ENCODE assay signal across 8 cellular contexts in genomic region chr14:78902010-78902623, GRCh38.
A peak's percentile ranks its signal among the peaks of the same experiment; 100 is the strongest.
DNase-seq lines count a peak whose midpoint lies in the region; ATAC-seq and TF ChIP-seq lines count a peak whose summit lies in the region.

No MANE protein-coding gene starts in this region.

- no peaks in the 10 kb centered on the region for H3K36me3 Mint-ChIP-seq in neural progenitor cell
- H3K36me3 Mint-ChIP-seq in stimulated activated naive B cell treated with anti-CD40 and anti-IgM and Interleukin-4, amounts not matched to agents 10 μg/mL and 1 μg/mL and 100 μg/mL, for 72 hours: no peaks in the 10 kb centered on the region

- ATAC-seq in HG03196 (IDR thresholded peaks at IDR 0.05; ENCODE audit: unreplicated experiment): no peak
- ATAC-seq in HG03432 (IDR thresholded peaks at IDR 0.05; ENCODE audit: unreplicated experiment): no peak
- no peak for ATAC-seq in stimulated activated naive B cell treated with anti-CD40 and anti-IgM and Interleukin-4, amounts not matched to agents 10 μg/mL and 1 μg/mL and 100 μg/mL, for 72 hours (replicated peaks)

- H3K4me2 ChIP-seq in neural progenitor cell: peak overlapping the region; percentile 27

- no peak overlapping the region for H3K27ac Mint-ChIP-seq in neural progenitor cell
- H3K27ac Mint-ChIP-seq in stimulated activated naive B cell treated with anti-CD40 and anti-IgM and Interleukin-4, amounts not matched to agents 10 μg/mL and 1 μg/mL and 100 μg/mL, for 72 hours: no peak overlapping the region

- H3K27me3 ChIP-seq in neural progenitor cell: no peaks in the 10 kb centered on the region

- no peak overlapping the region for H3K27ac ChIP-seq in neural progenitor cell

- POLR2A ChIA-PET in AG04449 (lab: Yijun Ruan, JAX): interaction anchor here (0.7 kb wide), 1 partner anchor 144 kb away, joined by 3 read pairs; no protein-coding TSS in a partner anchor

- H3K9me3 Mint-ChIP-seq in neural progenitor cell: no peaks in the 10 kb centered on the region
- no peaks in the 10 kb centered on the region for H3K9me3 Mint-ChIP-seq in stimulated activated naive B cell treated with anti-CD40 and anti-IgM and Interleukin-4, amounts not matched to agents 10 μg/mL and 1 μg/mL and 100 μg/mL, for 72 hours

- peaks cover 14% of the 10 kb centered on the region for H3K4me1 ChIP-seq in neural progenitor cell

- peaks cover 2% of the 10 kb centered on the region for H3K4me1 Mint-ChIP-seq in neural progenitor cell
- no peaks in the 10 kb centered on the region for H3K4me1 Mint-ChIP-seq in stimulated activated naive B cell treated with anti-CD40 and anti-IgM and Interleukin-4, amounts not matched to agents 10 μg/mL and 1 μg/mL and 100 μg/mL, for 72 hours

- H3K4me3 ChIP-seq in AG04449 (ENCODE audit: low read depth, low read length) (no peak overlapping the region), choroid plexus epithelial cell (ENCODE audit: low read depth, low read length) (no peak overlapping the region), neural progenitor cell (no peak overlapping the region)

- no peaks in the 10 kb centered on the region for H3K9me3 ChIP-seq in neural progenitor cell (ENCODE audit: low read depth)

- peak overlapping the region; percentile 98 for H2AFZ ChIP-seq in neural progenitor cell (replicated peaks)

- peaks cover 3% of the 10 kb centered on the region for H3F3A ChIP-seq in neural progenitor cell (ENCODE audit: low read depth)

- H3K4me3 Mint-ChIP-seq in neural progenitor cell: no peak overlapping the region
- H3K4me3 Mint-ChIP-seq in stimulated activated naive B cell treated with anti-CD40 and anti-IgM and Interleukin-4, amounts not matched to agents 10 μg/mL and 1 μg/mL and 100 μg/mL, for 72 hours: no peak overlapping the region

- H4K20me1 ChIP-seq in neural progenitor cell (ENCODE audit: low read depth): no peaks in the 10 kb centered on the region

- CTCF ChIA-PET in AG04449 (lab: Yijun Ruan, JAX): interaction anchor here (0.6 to 2.9 kb wide), 12 partner anchors 11 to 643 kb away, joined by 3 to 12 read pairs (median 4); no protein-coding TSS in a partner anchor

- H3K79me2 ChIP-seq in neural progenitor cell (ENCODE audit: low read depth): no peaks in the 10 kb centered on the region

- TF ChIP-seq CTCF in AG04449 (IDR thresholded peaks at IDR 0.05; ENCODE audit: insufficient read depth, low read length, missing control alignments): peak; percentile 61
- TF ChIP-seq CTCF in choroid plexus epithelial cell (conservative IDR thresholded peaks at IDR 0.05; ENCODE audit: low read depth, low read length): peak; percentile 85
- TF ChIP-seq CTCF in neural progenitor cell (IDR thresholded peaks at IDR 0.05): peak; percentile 98

- DNase-seq in AG04449 (ENCODE audit: low read depth, low spot score) (peak; percentile 9), GM04504 (ENCODE audit: low read depth) (peak; percentile 12), NCI-H2171 (lab: John Stamatoyannopoulos, UW) (peak; percentile 20), choroid plexus epithelial cell (ENCODE audit: low read depth) (peak; percentile 78), neural progenitor cell (ENCODE audit: low spot score) (peak; percentile 79)
- no peak for DNase-seq in stimulated activated naive B cell treated with anti-CD40 and anti-IgM and Interleukin-4, amounts not matched to agents 10 μg/mL and 1 μg/mL and 100 μg/mL, for 72 hours

- no peak overlapping the region for H3K9ac ChIP-seq in neural progenitor cell

- H3K36me3 ChIP-seq in neural progenitor cell: no peaks in the 10 kb centered on the region

- H3K27me3 Mint-ChIP-seq in neural progenitor cell (ENCODE audit: insufficient read depth, low read depth): no peaks in the 10 kb centered on the region
- peaks cover 5 to 11% of the 10 kb centered on the region in 2 donors for H3K27me3 Mint-ChIP-seq in stimulated activated naive B cell treated with anti-CD40 and anti-IgM and Interleukin-4, amounts not matched to agents 10 μg/mL and 1 μg/mL and 100 μg/mL, for 72 hours
